ENCODE assay signal across 1 cellular context in the genomic region with DNA sequence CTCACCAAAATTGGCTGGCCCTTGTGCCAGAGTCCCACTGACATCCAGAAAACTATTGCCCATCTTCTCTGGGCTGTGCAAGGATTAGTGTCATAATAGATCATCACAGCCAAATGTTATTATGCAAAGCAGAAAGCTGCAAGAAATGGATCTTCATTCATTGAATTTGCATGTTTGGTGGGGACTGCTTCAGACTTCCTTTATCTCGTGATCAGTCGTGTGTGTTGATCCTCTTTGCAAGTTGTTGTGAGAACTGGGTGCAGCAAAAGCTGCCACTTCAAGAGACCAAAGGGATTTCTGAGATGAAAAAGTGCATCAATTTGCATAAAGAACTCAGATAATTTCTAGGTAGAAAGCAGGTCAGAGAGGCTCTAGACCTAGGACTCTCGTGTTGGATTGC. TPM values are rescaled to one million over a fixed set of nuclear protein-coding genes. Genes with fewer than 3 reads are reported as not detected.
"Had no signal": no experiment of that assay in that cellular context is flagged by ENCODE, and none has a peak within 500 bp of the region (broad histone marks: within the 10 kb centered on the region; RNA-seq: fewer than 3 reads in every experiment).

No MANE protein-coding gene starts in this region.

RNA-seq across cellular contexts. Expression of a gene that starts 52.2 kb away (rescaled TPM):
- total RNA-seq: mononuclear cell had no signal
